In genomic region chr7:129824291-129825004, GRCh38 we compare ENCODE assay signal across 8 cellular contexts.
A peak's percentile ranks its signal among the peaks of the same experiment; 100 is the strongest.
DNase-seq lines count a peak whose midpoint lies in the region; ATAC-seq and TF ChIP-seq lines count a peak whose summit lies in the region.

No MANE protein-coding gene starts in this region.

- H4K20me1 ChIP-seq in MM.1S (ENCODE audit: insufficient read depth, low read length): no peaks in the 10 kb centered on the region

- no peak for DNase-seq in MM.1S

- no peak overlapping the region for H3K27ac Mint-ChIP-seq in dendritic cell treated with granulocyte-macrophage colony-stimulating factor and Interleukin-4, amounts not matched to agents 40 ng/mL and 50 ng/mL, for 4 days

- TF ChIP-seq CTCF in C4-2B (conservative IDR thresholded peaks at IDR 0.05) (no peak; the same call in 1 of the 2 replicates), MM.1S (IDR thresholded peaks at IDR 0.05; ENCODE audit: low read length) (no peak)

- no peaks in the 10 kb centered on the region for H3K9me2 ChIP-seq in MM.1S (replicated peaks; ENCODE audit: insufficient read depth, low read length)

- H3K27ac ChIP-seq in C4-2B: peak overlapping the region; percentile 58
- no peak overlapping the region for H3K27ac ChIP-seq in MM.1S (ENCODE audit: low read length)

- no peaks in the 10 kb centered on the region for H3K36me3 ChIP-seq in MM.1S (replicated peaks; ENCODE audit: insufficient read depth, low read length)
- no peaks in the 10 kb centered on the region for H3K36me3 ChIP-seq in neuron (ENCODE audit: insufficient read depth, low read length)

- no peaks in the 10 kb centered on the region for H3K9me3 Mint-ChIP-seq in dendritic cell treated with granulocyte-macrophage colony-stimulating factor and Interleukin-4, amounts not matched to agents 40 ng/mL and 50 ng/mL, for 4 days

- peak overlapping the region; percentile 92 for H3K4me3 Mint-ChIP-seq in dendritic cell treated with granulocyte-macrophage colony-stimulating factor and Interleukin-4, amounts not matched to agents 40 ng/mL and 50 ng/mL, for 4 days

- peak overlapping the region; percentile 85 for H3K4me2 ChIP-seq in MM.1S (ENCODE audit: low read depth, low read length)

- H3K4me1 ChIP-seq in MM.1S (ENCODE audit: low read length) (no peaks in the 10 kb centered on the region), neuron (ENCODE audit: insufficient read depth, low read length) (peaks cover 4% of the 10 kb centered on the region)

- H3K27me3 ChIP-seq in MM.1S (replicated peaks; ENCODE audit: insufficient read depth, low read length) (no peaks in the 10 kb centered on the region), neuron (ENCODE audit: insufficient read depth, low read length) (no peaks in the 10 kb centered on the region)

- H3K27me3 Mint-ChIP-seq in dendritic cell treated with granulocyte-macrophage colony-stimulating factor and Interleukin-4, amounts not matched to agents 40 ng/mL and 50 ng/mL, for 4 days: peaks cover 29% of the 10 kb centered on the region

- H3F3A ChIP-seq in MM.1S (ENCODE audit: insufficient read depth, low read length): peaks cover 12% of the 10 kb centered on the region; the same call in 1 of the 2 replicates

- ATAC-seq in HG03196 (IDR thresholded peaks at IDR 0.05; ENCODE audit: unreplicated experiment) (no peak), HG03135 (IDR thresholded peaks at IDR 0.05; ENCODE audit: unreplicated experiment) (no peak), HG03354 (IDR thresholded peaks at IDR 0.05; ENCODE audit: poor library complexity, severe bottlenecking, unreplicated experiment) (no peak), GM21737 (IDR thresholded peaks at IDR 0.05; ENCODE audit: unreplicated experiment) (no peak)

- peaks cover 6% of the 10 kb centered on the region for H3K36me3 Mint-ChIP-seq in dendritic cell treated with granulocyte-macrophage colony-stimulating factor and Interleukin-4, amounts not matched to agents 40 ng/mL and 50 ng/mL, for 4 days (ENCODE audit: low read depth)

- H2AFZ ChIP-seq in MM.1S (ENCODE audit: low read length) (peak overlapping the region; percentile 91), neuron (ENCODE audit: low read depth, low read length) (peak overlapping the region; percentile 64)

- H3K9me3 ChIP-seq in MM.1S (replicated peaks; ENCODE audit: insufficient read depth, low read length): no peaks in the 10 kb centered on the region
- no peaks in the 10 kb centered on the region for H3K9me3 ChIP-seq in neuron (ENCODE audit: low read length)

- intact Hi-C loops in dendritic cell treated with granulocyte-macrophage colony-stimulating factor and Interleukin-4, amounts not matched to agents 40 ng/mL and 50 ng/mL, for 4 days (cut with micrococcal nuclease): loop anchor here (1.0 kb wide), 1 partner anchor 160 kb away; no protein-coding TSS in a partner anchor

- peak overlapping the region; percentile 87 for H3K4me3 ChIP-seq in MM.1S (ENCODE audit: low read length)
- H3K4me3 ChIP-seq in neuron (ENCODE audit: low read length): peak overlapping the region; percentile 51

- H3K79me2 ChIP-seq in MM.1S (ENCODE audit: low read length): no peaks in the 10 kb centered on the region

- peaks cover 11% of the 10 kb centered on the region for H3K4me1 Mint-ChIP-seq in dendritic cell treated with granulocyte-macrophage colony-stimulating factor and Interleukin-4, amounts not matched to agents 40 ng/mL and 50 ng/mL, for 4 days (ENCODE audit: low read depth)

- H3K9ac ChIP-seq in MM.1S (ENCODE audit: low read length): peak overlapping the region; percentile 49; the same call in 1 of the 2 replicates
